8 cellular contexts compared by ENCODE assay signal in the genomic region with DNA sequence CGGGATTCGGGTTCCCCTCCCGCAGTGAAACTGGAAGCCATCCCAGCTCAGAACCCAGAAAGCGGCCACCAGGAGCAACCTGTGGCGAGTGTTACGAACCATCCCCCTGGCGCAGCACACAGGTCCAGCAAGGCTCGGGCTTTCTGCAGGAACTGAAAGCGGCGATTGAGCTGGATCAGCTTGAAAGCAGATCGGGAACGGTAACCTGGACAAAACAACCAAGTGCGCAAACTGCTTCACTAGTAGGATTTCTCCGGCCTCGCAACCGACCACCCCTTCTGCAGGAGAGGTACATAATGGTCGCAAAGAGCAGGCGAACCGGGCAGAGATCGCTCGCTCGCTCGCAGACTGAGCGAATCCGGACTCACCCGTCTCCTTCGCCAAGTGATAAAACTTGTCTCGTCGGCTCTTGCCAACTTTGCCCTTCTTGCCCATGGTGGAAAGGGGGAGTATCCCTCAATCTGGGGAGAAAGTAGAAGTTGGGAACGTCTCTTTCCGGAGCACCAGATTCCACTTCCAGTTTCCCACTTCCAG. TPM values are rescaled to one million over a fixed set of nuclear protein-coding genes. Genes with fewer than 3 reads are reported as not detected.
DNase-seq lines count a peak whose midpoint lies in the region; ATAC-seq and TF ChIP-seq lines count a peak whose summit lies in the region.

No MANE protein-coding gene starts in this region.

- peak overlapping the region; percentile 94 to 99 (median 95) for H3K4me3 Mint-ChIP-seq in brain

- peaks cover 12 to 31% of the 10 kb centered on the region in 2 donors for H3K4me1 ChIP-seq in thoracic aorta (ENCODE audit: control insufficient read depth in 1 of 2, low read depth in 2 of 2)

- DNase-seq in NCI-H1092 treated with DMSO at 0.1 percent for 48 hours (lab: John Stamatoyannopoulos, UW) (peak; percentile 26), NCI-H1092 (lab: John Stamatoyannopoulos, UW) (no peak), LNCaP clone FGC (ENCODE audit: low read depth) (no peak), left colon (no peak), thoracic aorta (ENCODE audit: low spot score) (no peak), globus pallidus (ENCODE audit: low spot score) (no peak)

- peaks cover 43% of the 10 kb centered on the region for H3K4me1 Mint-ChIP-seq in brain

- H3K36me3 Mint-ChIP-seq in brain = peaks cover 70% of the 10 kb centered on the region

- no peaks in the 10 kb centered on the region for H3K27me3 ChIP-seq in thoracic aorta (replicated peaks; ENCODE audit: insufficient read depth)

- H3K9me3 Mint-ChIP-seq in brain = peaks cover 0 to 9% (median 0%) of the 10 kb centered on the region in 5 experiments

- peak; percentile 19 for ATAC-seq in left colon
- ATAC-seq in thoracic aorta (ENCODE audit: insufficient number of reproducible peaks, low FRiP score, low read depth) = no peak
- no peak for ATAC-seq in GM21367 (IDR thresholded peaks at IDR 0.05; ENCODE audit: unreplicated experiment)

- no peak for TF ChIP-seq CTCF in LNCaP clone FGC (IDR thresholded peaks at IDR 0.05; ENCODE audit: control insufficient read depth, extremely low read depth, insufficient read depth)
- TF ChIP-seq CTCF in brain (conservative IDR thresholded peaks at IDR 0.05) = no peak
- TF ChIP-seq CTCF in thoracic aorta (IDR thresholded peaks at IDR 0.05) = no peak

- H3K27ac Mint-ChIP-seq in brain = peak overlapping the region; percentile 100

- H3K27me3 Mint-ChIP-seq in brain = peaks cover 7% of the 10 kb centered on the region

- intact Hi-C loops in left colon (cut with DNase I, micrococcal nuclease) = no loop called here

- H3K36me3 ChIP-seq in thoracic aorta = peaks cover 64% of the 10 kb centered on the region

- peak overlapping the region; percentile 76 to 87 for H3K27ac ChIP-seq in thoracic aorta

- H3K4me3 ChIP-seq in LNCaP clone FGC (ENCODE audit: low read depth, low read length) = peak overlapping the region; percentile 68
- peak overlapping the region; percentile 88 for H3K4me3 ChIP-seq in thoracic aorta

- no peaks in the 10 kb centered on the region for H3K9me3 ChIP-seq in thoracic aorta

RNA-seq across cellular contexts. Expression of a gene that starts 0.7 kb away (rescaled TPM):
- 258 TPM for polyA plus RNA-seq in brain (ENCODE audit: insufficient read depth, low read depth, low replicate concordance)
- total RNA-seq in left colon (10 to 100 TPM; 86.3 to 92.5 TPM), thoracic aorta (10 to 100 TPM; 58.5 to 76.1 TPM)

RNA-seq across cellular contexts. Expression of a gene that starts 0.9 kb away (rescaled TPM):
- polyA plus RNA-seq in brain (ENCODE audit: insufficient read depth, low read depth, low replicate concordance) = 29.5 TPM
- total RNA-seq in left colon (10 to 100 TPM; 25.9 to 28.4 TPM), thoracic aorta (10 to 100 TPM; 38.2 to 52.9 TPM)

RNA-seq across cellular contexts. Expression of a gene that starts 15.9 kb away (rescaled TPM):
- polyA plus RNA-seq in brain (ENCODE audit: insufficient read depth, low read depth, low replicate concordance) = 51.7 TPM
- total RNA-seq in left colon (10 to 100 TPM; 73.0 to 75.8 TPM), thoracic aorta (100 to 1,000 TPM in 1 of 2 donors, 10 to 100 TPM in 1; 81.8 to 136 TPM)

RNA-seq across cellular contexts. Expression of a gene that starts 46.9 kb away (rescaled TPM):
- not detected for polyA plus RNA-seq in brain (ENCODE audit: insufficient read depth, low read depth, low replicate concordance)
- total RNA-seq in left colon (not detected), thoracic aorta (not detected)

RNA-seq across cellular contexts. Expression of a gene that starts 52.6 kb away (rescaled TPM):
- 44.7 TPM for polyA plus RNA-seq in brain (ENCODE audit: insufficient read depth, low read depth, low replicate concordance)
- total RNA-seq in left colon (10 to 100 TPM; 86.5 to 93.6 TPM), thoracic aorta (100 to 1,000 TPM in 1 of 2 donors, 10 to 100 TPM in 1; 92.9 to 157 TPM)
